In genomic region chr1:15000030-15000429, GRCh38 we compare ENCODE assay signal across 2 cellular contexts.
TF ChIP-seq lines count a peak whose summit lies in the region.

No MANE protein-coding gene starts in this region.

TF ChIP-seq in HCT116, 20 proteins besides CTCF, POLR2A, EP300 and RAD21:
- TF ChIP-seq TCF7L2 (IDR thresholded peaks at IDR 0.05; ENCODE audit: borderline replicate concordance, extremely low read depth, insufficient read depth, insufficient read length) (no peak), ELF1 (IDR thresholded peaks at IDR 0.05; ENCODE audit: borderline replicate concordance, low read depth) (no peak), SRF (IDR thresholded peaks at IDR 0.05; ENCODE audit: low read depth) (no peak), YY1 (IDR thresholded peaks at IDR 0.05; ENCODE audit: extremely low read depth, insufficient replicate concordance, low read depth, low read length) (no peak), POLR2AphosphoS5 (IDR thresholded peaks at IDR 0.05; ENCODE audit: low read depth, low read length) (no peak), CBX3 (IDR thresholded peaks at IDR 0.05; ENCODE audit: low read depth) (no peak), EZH2 (IDR thresholded peaks at IDR 0.05) (no peak), ZBTB33 (IDR thresholded peaks at IDR 0.05; ENCODE audit: extremely low read depth, insufficient replicate concordance, low read length) (no peak), EGR1 (IDR thresholded peaks at IDR 0.05; ENCODE audit: low read depth) (no peak), SP1 (IDR thresholded peaks at IDR 0.05; ENCODE audit: low read depth) (no peak), MAX (IDR thresholded peaks at IDR 0.05) (no peak), ZNF274 (IDR thresholded peaks at IDR 0.05; ENCODE audit: low read depth, low read length) (no peak), REST (IDR thresholded peaks at IDR 0.05; ENCODE audit: low read depth) (no peak), ATF3 (IDR thresholded peaks at IDR 0.05) (no peak), EZH2phosphoT487 (IDR thresholded peaks at IDR 0.05; ENCODE audit: borderline replicate concordance) (no peak)

TF ChIP-seq in H1, 55 proteins besides CTCF, POLR2A, EP300 and RAD21:
- no peak for TF ChIP-seq HDAC2 (IDR thresholded peaks at IDR 0.05; ENCODE audit: borderline replicate concordance in 1 of 2, low read depth in 2 of 2, low read length in 2 of 2)
- no peak for TF ChIP-seq CREB1 (IDR thresholded peaks at IDR 0.05)
- no peak for TF ChIP-seq RNF2 (IDR thresholded peaks at IDR 0.05; ENCODE audit: borderline replicate concordance, low read depth, low read length, missing control alignments, poor library complexity, severe bottlenecking)
- TF ChIP-seq ATF3 (IDR thresholded peaks at IDR 0.05; ENCODE audit: insufficient read depth, low read depth, low read length), result no peak
- TF ChIP-seq E2F6 (IDR thresholded peaks at IDR 0.05), result no peak
- TF ChIP-seq YY1 (IDR thresholded peaks at IDR 0.05; ENCODE audit: low read depth, low read length), result no peak
- TF ChIP-seq TAF7 (optimal IDR thresholded peaks at IDR 0.05; ENCODE audit: borderline replicate concordance, low read depth, low read length), result no peak
- no peak for TF ChIP-seq ASH2L (IDR thresholded peaks at IDR 0.05; ENCODE audit: low read length)
- no peak for TF ChIP-seq RFX5 (IDR thresholded peaks at IDR 0.05; ENCODE audit: borderline replicate concordance, low read depth, low read length)
- no peak for TF ChIP-seq KDM4A (IDR thresholded peaks at IDR 0.05; ENCODE audit: low read depth, low read length, severe bottlenecking)
- no peak for TF ChIP-seq BACH1 (IDR thresholded peaks at IDR 0.05; ENCODE audit: low read length)
- no peak for TF ChIP-seq SP2 (IDR thresholded peaks at IDR 0.05; ENCODE audit: low read length)
- no peak for TF ChIP-seq CHD2 (IDR thresholded peaks at IDR 0.05; ENCODE audit: low read length)
- no peak for TF ChIP-seq TEAD4 (IDR thresholded peaks at IDR 0.05; ENCODE audit: low read depth, low read length)
